8 cellular contexts compared by ENCODE assay signal in genomic region chr11:1336836-1337646, GRCh38. TPM values are rescaled to one million over a fixed set of nuclear protein-coding genes. Genes with fewer than 3 reads are reported as not detected.
A peak's percentile ranks its signal among the peaks of the same experiment; 100 is the strongest.
DNase-seq lines count a peak whose midpoint lies in the region; ATAC-seq, FAIRE-seq and TF ChIP-seq lines count a peak whose summit lies in the region.

No MANE protein-coding gene starts in this region.

- H3K4me1 Mint-ChIP-seq in activated CD8-positive, alpha-beta T cell treated with anti-CD3 and anti-CD28 coated beads for 36 hours (ENCODE audit: low read depth), result peaks cover 13% of the 10 kb centered on the region

- POLR2A ChIA-PET in activated CD8-positive, alpha-beta T cell treated with anti-CD3 and anti-CD28 coated beads for 36 hours (lab: Charles Lee), result no interaction called here

- peak; percentile 50 for ATAC-seq in activated CD8-positive, alpha-beta T cell treated with anti-CD3 and anti-CD28 coated beads for 36 hours
- ATAC-seq in GM18909 (IDR thresholded peaks at IDR 0.05; ENCODE audit: poor library complexity, unreplicated experiment) (no peak), GM18502 (IDR thresholded peaks at IDR 0.05; ENCODE audit: poor library complexity, unreplicated experiment) (no peak), GM21360 (IDR thresholded peaks at IDR 0.05; ENCODE audit: unreplicated experiment) (no peak)

- H3K4me1 ChIP-seq in rectal smooth muscle tissue (ENCODE audit: control insufficient read depth, insufficient read depth, low read length), result peaks cover 7% of the 10 kb centered on the region

- H3K27ac ChIP-seq in rectal smooth muscle tissue (ENCODE audit: low read depth, low read length), result peak overlapping the region; percentile 4

- intact Hi-C loops in activated CD8-positive, alpha-beta T cell treated with anti-CD3 and anti-CD28 coated beads for 36 hours (cut with micrococcal nuclease), result no loop called here

- no peak overlapping the region for H3K4me3 ChIP-seq in rectal smooth muscle tissue (ENCODE audit: low read length)

- H3K27me3 Mint-ChIP-seq in activated CD8-positive, alpha-beta T cell treated with anti-CD3 and anti-CD28 coated beads for 36 hours, result peaks cover 4% of the 10 kb centered on the region

- no peak for TF ChIP-seq CTCF in GM13977 (IDR thresholded peaks at IDR 0.05; ENCODE audit: extremely low read depth, insufficient read depth, missing control alignments)
- no peak for TF ChIP-seq CTCF in activated CD8-positive, alpha-beta T cell treated with anti-CD3 and anti-CD28 coated beads for 36 hours (IDR thresholded peaks at IDR 0.05)

- in situ Hi-C loops in GM13977 (cut with MboI; ENCODE audit: low pct_unique_long_range_greater_than_20kb, low sequenced_read_pairs, unreplicated experiment), result no loop called here

- DNase-seq in GM13977 (ENCODE audit: low spot score) (peak; percentile 30), glomerular visceral epithelial cell (ENCODE audit: extremely low spot score) (peak; percentile 11), urothelium cell line (ENCODE audit: low spot score) (no peak)
- DNase-seq in activated CD8-positive, alpha-beta T cell treated with anti-CD3 and anti-CD28 coated beads for 36 hours, result peak; percentile 35

- H3K36me3 ChIP-seq in rectal smooth muscle tissue (ENCODE audit: control insufficient read depth, insufficient read depth, low read length), result no peaks in the 10 kb centered on the region

- H3K4me3 Mint-ChIP-seq in activated CD8-positive, alpha-beta T cell treated with anti-CD3 and anti-CD28 coated beads for 36 hours, result no peak overlapping the region

- FAIRE-seq in urothelium cell line (lab: Jason Lieb, UNC), result no peak

- H3K27me3 ChIP-seq in rectal smooth muscle tissue (ENCODE audit: control insufficient read depth, insufficient read depth, low read length), result no peaks in the 10 kb centered on the region

- no peak overlapping the region for H3K9ac ChIP-seq in rectal smooth muscle tissue (ENCODE audit: low read length)

- CTCF ChIA-PET in activated CD8-positive, alpha-beta T cell treated with anti-CD3 and anti-CD28 coated beads for 36 hours (lab: Charles Lee), result no interaction called here

- no peaks in the 10 kb centered on the region for H3K36me3 Mint-ChIP-seq in activated CD8-positive, alpha-beta T cell treated with anti-CD3 and anti-CD28 coated beads for 36 hours (ENCODE audit: low read depth)

- peaks cover 7% of the 10 kb centered on the region for H3K9me3 Mint-ChIP-seq in activated CD8-positive, alpha-beta T cell treated with anti-CD3 and anti-CD28 coated beads for 36 hours

- no peak overlapping the region for H3K27ac Mint-ChIP-seq in activated CD8-positive, alpha-beta T cell treated with anti-CD3 and anti-CD28 coated beads for 36 hours

RNA-seq across cellular contexts. Expression of gene TOLLIP, which starts 27.6 kb away (rescaled TPM):
- 10 to 100 TPM; 32.4 to 33.1 TPM for total RNA-seq in activated CD8-positive, alpha-beta T cell treated with anti-CD3 and anti-CD28 coated beads for 36 hours

RNA-seq across cellular contexts. Expression of gene BRSK2, which starts 52.7 kb away (rescaled TPM):
- 1 to 10 TPM; 1.1 to 2.0 TPM for total RNA-seq in activated CD8-positive, alpha-beta T cell treated with anti-CD3 and anti-CD28 coated beads for 36 hours
